9 cellular contexts compared by ENCODE assay signal in genomic region chr1:69921501-69921900, GRCh38.
"Had no signal": no experiment of that assay in that cellular context is flagged by ENCODE, and none has a peak within 500 bp of the region (broad histone marks: within the 10 kb centered on the region; RNA-seq: fewer than 3 reads in every experiment).

No MANE protein-coding gene starts in this region.

- H3K27ac ChIP-seq: GM23248, HL-60 had no signal

- H3K9ac ChIP-seq: GM23248 had no signal

- H2AFZ ChIP-seq: GM23248 had no signal

- H3K36me3 Mint-ChIP-seq: IgD-negative memory B cell had no signal

- H3K4me3 Mint-ChIP-seq: HFFc6, IgD-negative memory B cell had no signal

- H3K4me3 ChIP-seq: GM23248, HAP-1 had no signal

- H3K9me3 ChIP-seq: HAP-1 had no signal

- DNase-seq: GM23248, GOT3, H7, HFFc6 had no signal

- H3K27me3 Mint-ChIP-seq: IgD-negative memory B cell had no signal

- H3K36me3 ChIP-seq: HAP-1 had no signal

- H3K27ac Mint-ChIP-seq: HFFc6, IgD-negative memory B cell had no signal

- H3K4me1 ChIP-seq: HAP-1 had no signal

- FAIRE-seq: HepG2 had no signal

- ATAC-seq: HCT116, HepG2 had no signal
